In genomic region chr12:110661337-110661972, GRCh38 we compare ENCODE assay signal across 9 cellular contexts. TPM values are rescaled to one million over a fixed set of nuclear protein-coding genes. Genes with fewer than 3 reads are reported as not detected.
DNase-seq lines count a peak whose midpoint lies in the region; ATAC-seq and TF ChIP-seq lines count a peak whose summit lies in the region.
"Had no signal": no experiment of that assay in that cellular context is flagged by ENCODE, and none has a peak within 500 bp of the region (broad histone marks: within the 10 kb centered on the region; RNA-seq: fewer than 3 reads in every experiment).

No MANE protein-coding gene starts in this region.

- TF ChIP-seq CTCF in GM06990 (IDR thresholded peaks at IDR 0.05; ENCODE audit: insufficient read depth, low read length, poor library complexity, severe bottlenecking): no peak

- H3K4me3 ChIP-seq in GM06990 (replicated peaks; ENCODE audit: low read depth, low read length): peak overlapping the region; percentile 70
- no peak overlapping the region for H3K4me3 ChIP-seq in MG63
- H3K4me3 ChIP-seq: pancreas had no signal

- ATAC-seq in GM21390 (IDR thresholded peaks at IDR 0.05; ENCODE audit: unreplicated experiment): peak; percentile 91
- ATAC-seq in HG03575 (IDR thresholded peaks at IDR 0.05; ENCODE audit: extremely low read depth, insufficient number of reproducible peaks, low FRiP score, unreplicated experiment): peak; percentile 67

- H3K27me3 ChIP-seq in GM06990 (replicated peaks; ENCODE audit: control insufficient read depth, insufficient read depth, low read length): no peaks in the 10 kb centered on the region
- H3K27me3 ChIP-seq in MG63: no peaks in the 10 kb centered on the region
- H3K27me3 ChIP-seq: pancreas had no signal

- DNase-seq in GM06990 (ENCODE audit: extremely low read depth, insufficient read length) (peak; percentile 88), activated gamma-delta T cell (lab: John Stamatoyannopoulos, UW) (peak; percentile 44), NCI-H2227 treated with DMSO at 0.1 percent for 48 hours (lab: John Stamatoyannopoulos, UW) (no peak), MG63 (no peak), NCI-H1417 treated with DMSO at 0.1 percent for 48 hours (lab: John Stamatoyannopoulos, UW) (no peak)
- DNase-seq in stimulated activated CD4-positive, alpha-beta T cell treated with anti-CD3 and anti-CD28 coated beads, Interleukin-4, amount 100 ng/mL, for 1 hour: peak; percentile 40

- H3K9me3 ChIP-seq in MG63: no peaks in the 10 kb centered on the region
- H3K9me3 ChIP-seq: pancreas had no signal

- H3K36me3 ChIP-seq in GM06990 (ENCODE audit: control insufficient read depth, insufficient read depth, low read length): peaks cover 21% of the 10 kb centered on the region
- H3K36me3 ChIP-seq in MG63: no peaks in the 10 kb centered on the region
- H3K36me3 ChIP-seq: pancreas had no signal

RNA-seq across cellular contexts. Expression of gene HVCN1, which starts 27.5 kb away (rescaled TPM):
- total RNA-seq in MG63 (2014; rRNA removed; shearing (Covaris generic); ENCODE audit: low replicate concordance): not detected in 2 replicates

RNA-seq across cellular contexts. Expression of gene TCTN1, which starts 47.5 kb away (rescaled TPM):
- 19.6 and 47.5 TPM in 2 replicates for total RNA-seq in MG63 (2014; rRNA removed; shearing (Covaris generic); ENCODE audit: low replicate concordance)

Comparison
In these comparisons a context has a peak if more than half of its experiments do, and no peak if none do; other contexts are left out.
1. DNase-seq: peak in GM06990 (single experiment), activated gamma-delta T cell (single experiment) and stimulated activated CD4-positive, alpha-beta T cell treated with anti-CD3 and anti-CD28 coated beads, Interleukin-4, amount 100 ng/mL, for 1 hour (single experiment); none in NCI-H2227 treated with DMSO at 0.1 percent for 48 hours (single experiment), MG63 (single experiment) and NCI-H1417 treated with DMSO at 0.1 percent for 48 hours (single experiment).